ENCODE assay signal across 1 cellular context in genomic region chr1:45892068-45892785, GRCh38.
TF ChIP-seq lines count a peak whose summit lies in the region.

No MANE protein-coding gene starts in this region.

TF ChIP-seq in GM23338, 12 proteins besides CTCF, POLR2A, EP300 and RAD21 (continued from another document):
- TF ChIP-seq ZNF462 (CRISPR knock-in tag; IDR thresholded peaks at IDR 0.05) = no peak
- no peak for TF ChIP-seq ZNF114 (CRISPR knock-in tag; IDR thresholded peaks at IDR 0.05)
- no peak for TF ChIP-seq CREB1 (CRISPR knock-in tag; IDR thresholded peaks at IDR 0.05; ENCODE audit: low read depth)
- TF ChIP-seq REST (IDR thresholded peaks at IDR 0.05; ENCODE audit: unreplicated experiment) = no peak
- TF ChIP-seq JUNB (IDR thresholded peaks at IDR 0.05; ENCODE audit: unreplicated experiment) = no peak
TF ChIP-seq in GM23338: peak in this region for 0.
